Comparison of ENCODE assay signal across 14 cellular contexts in the genomic region with DNA sequence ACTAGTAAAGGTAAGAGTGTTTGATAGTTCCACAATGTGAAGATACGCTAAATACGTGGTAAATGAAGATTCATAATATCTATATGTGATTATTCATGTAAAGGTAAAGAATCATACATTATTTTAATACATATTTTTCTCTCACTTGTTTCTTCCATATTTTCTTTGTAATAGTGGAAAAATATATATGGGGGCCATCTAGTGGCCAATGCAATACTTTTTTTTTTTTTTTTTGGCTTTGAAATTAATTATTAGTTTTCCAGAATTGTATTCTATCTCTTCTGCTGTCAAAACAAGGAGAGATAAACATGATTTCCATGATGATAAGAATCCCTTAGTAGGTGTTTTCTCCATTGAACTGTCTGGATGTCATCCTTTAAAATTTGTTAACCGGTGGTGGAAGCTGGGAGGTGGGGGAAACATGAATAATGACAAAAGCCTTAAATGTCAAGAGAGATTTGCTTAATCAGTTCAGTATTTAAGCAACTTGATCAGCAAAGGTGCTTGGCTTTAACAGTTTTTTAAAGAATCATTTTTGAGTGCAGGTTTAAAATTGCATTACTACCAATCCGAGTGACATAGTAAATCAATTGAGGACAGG.
DNase-seq lines count a peak whose midpoint lies in the region; ATAC-seq and TF ChIP-seq lines count a peak whose summit lies in the region.
"Had no signal": no experiment of that assay in that cellular context is flagged by ENCODE, and none has a peak within 500 bp of the region (broad histone marks: within the 10 kb centered on the region; RNA-seq: fewer than 3 reads in every experiment).

No MANE protein-coding gene starts in this region.

- in situ Hi-C loops in IMR-90 (cut with MboI; ENCODE audit: low sequenced_read_pairs): no loop called here

- H3K9me3 ChIP-seq in IMR-90 (ENCODE audit: control insufficient read depth, insufficient read depth, low read length) (0 out of 2 replicates have a peak, but pooled peaks cover 2% of the 10 kb centered on the region), lower lobe of right lung (no peaks in the 10 kb centered on the region)
- H3K9me3 ChIP-seq: upper lobe of left lung had no signal

- no peak overlapping the region for H3K4me3 ChIP-seq in IMR-90 (ENCODE audit: insufficient read depth, low read depth, low read length)
- H3K4me3 ChIP-seq in lower lobe of right lung: no peak overlapping the region
- H3K4me3 ChIP-seq: upper lobe of left lung had no signal

- TF ChIP-seq RAD21 in IMR-90 (IDR thresholded peaks at IDR 0.05; ENCODE audit: low read length): no peak

- H3K27me3 Mint-ChIP-seq in CD14-positive monocyte (ENCODE audit: low read depth in 3 of 3) (peaks cover 0 to 5% (median 0%) of the 10 kb centered on the region in 3 donors), WTC11 (ENCODE audit: low read depth) (no peaks in the 10 kb centered on the region)
- H3K27me3 Mint-ChIP-seq in activated naive CD4-positive, alpha-beta T cell treated with anti-CD3 and anti-CD28 coated beads, Interleukin-2, amount 10 ng/mL, durations not matched to agents 7 days and 5 days: no peaks in the 10 kb centered on the region
- H3K27me3 Mint-ChIP-seq: activated T-helper 17 cell treated with anti-CD3 and anti-CD28 coated beads, Interleukin-2, amount 50 U/mL, for 72 hours had no signal

- no peak overlapping the region for H3K4me3 Mint-ChIP-seq in CD14-positive monocyte
- H3K4me3 Mint-ChIP-seq in WTC11: peak overlapping the region; percentile 20; the same call in 1 of the 2 replicates
- H3K4me3 Mint-ChIP-seq in activated naive CD4-positive, alpha-beta T cell treated with anti-CD3 and anti-CD28 coated beads, Interleukin-2, amount 10 ng/mL, durations not matched to agents 7 days and 5 days: no peak overlapping the region
- H3K4me3 Mint-ChIP-seq: activated T-helper 17 cell treated with anti-CD3 and anti-CD28 coated beads, Interleukin-2, amount 50 U/mL, for 72 hours had no signal

- WGBS in IMR-90 (ENCODE audit: extremely low coverage in 2 of 2, insufficient read length in 1 of 2), 2 experiments: 0% methylated on average over 1 of the region's 4 CpGs; no CpG with 5 or more reads in 1 of the 2 experiments

- POLR2A ChIA-PET in IMR-90 (lab: Charles Lee; ENCODE audit: unreplicated experiment) (no interaction called here), WTC11 (lab: Charles Lee) (no interaction called here)

- H3K27ac ChIP-seq in IMR-90 (ENCODE audit: insufficient read depth, low read length) (no peak overlapping the region), lower lobe of right lung (no peak overlapping the region)
- H3K27ac ChIP-seq: upper lobe of left lung had no signal

- no peak overlapping the region for H2BK120ac ChIP-seq in IMR-90 (ENCODE audit: low read depth, low read length)

- H3K27me3 ChIP-seq in IMR-90 (ENCODE audit: control insufficient read depth, insufficient read depth, low read length) (no peaks in the 10 kb centered on the region), lower lobe of right lung (ENCODE audit: low read depth) (no peaks in the 10 kb centered on the region)
- H3K27me3 ChIP-seq: upper lobe of left lung had no signal

- H3K36me3 Mint-ChIP-seq in CD14-positive monocyte (no peaks in the 10 kb centered on the region), WTC11 (peaks cover 9% of the 10 kb centered on the region; the same call in 1 of the 2 replicates)
- H3K36me3 Mint-ChIP-seq in activated naive CD4-positive, alpha-beta T cell treated with anti-CD3 and anti-CD28 coated beads, Interleukin-2, amount 10 ng/mL, durations not matched to agents 7 days and 5 days: no peaks in the 10 kb centered on the region

- BruUV-seq in IMR-90 (replicated peaks; lab: Mats Ljungman, UMichigan): no TSS peak

- H3K27ac Mint-ChIP-seq in CD14-positive monocyte (no peak overlapping the region), WTC11 (no peak overlapping the region)
- no peak overlapping the region for H3K27ac Mint-ChIP-seq in activated naive CD4-positive, alpha-beta T cell treated with anti-CD3 and anti-CD28 coated beads, Interleukin-2, amount 10 ng/mL, durations not matched to agents 7 days and 5 days
- H3K27ac Mint-ChIP-seq: activated T-helper 17 cell treated with anti-CD3 and anti-CD28 coated beads, Interleukin-2, amount 50 U/mL, for 72 hours had no signal

- H4K91ac ChIP-seq in IMR-90 (ENCODE audit: insufficient read depth, low read depth, low read length): no peak overlapping the region

- CTCF ChIA-PET in IMR-90 (lab: Yijun Ruan, JAX) (no interaction called here), WTC11 (lab: Charles Lee) (interaction anchor here (0.7 to 1.4 kb wide), 3 partner anchors 22 to 513 kb away, joined by 3 read pairs; no protein-coding TSS in a partner anchor)
- CTCF ChIA-PET in activated naive CD4-positive, alpha-beta T cell treated with anti-CD3 and anti-CD28 coated beads, Interleukin-2, amount 10 ng/mL, durations not matched to agents 7 days and 5 days (lab: Charles Lee): no interaction called here

- H3K4me1 Mint-ChIP-seq in CD14-positive monocyte: peaks cover 2% of the 10 kb centered on the region
- H3K4me1 Mint-ChIP-seq in WTC11: peaks cover 49% of the 10 kb centered on the region
- no peaks in the 10 kb centered on the region for H3K4me1 Mint-ChIP-seq in activated naive CD4-positive, alpha-beta T cell treated with anti-CD3 and anti-CD28 coated beads, Interleukin-2, amount 10 ng/mL, durations not matched to agents 7 days and 5 days
- H3K4me1 Mint-ChIP-seq: activated T-helper 17 cell treated with anti-CD3 and anti-CD28 coated beads, Interleukin-2, amount 50 U/mL, for 72 hours had no signal

- no peaks in the 10 kb centered on the region for H4K20me1 ChIP-seq in IMR-90 (ENCODE audit: insufficient read depth, low read length)

- H3K79me1 ChIP-seq in IMR-90 (ENCODE audit: low read depth in 1 of 2, low read length in 2 of 2): no peaks in the 10 kb centered on the region

- no peak overlapping the region for H3K4me2 ChIP-seq in IMR-90 (ENCODE audit: low read depth, low read length)

- dilution Hi-C loops in IMR-90 (cut with HindIII; ENCODE audit: low sequenced_read_pairs, unreplicated experiment): no loop called here

- DNase-seq in CD14-positive monocyte (ENCODE audit: low spot score) (no peak), IMR-90 (no peak), WTC11 (ENCODE audit: low spot score) (no peak), lower lobe of right lung (no peak), pons (ENCODE audit: low spot score) (no peak), SW480 (ENCODE audit: low spot score) (no peak)
- no peak for DNase-seq in activated naive CD4-positive, alpha-beta T cell treated with anti-CD3 and anti-CD28 coated beads, Interleukin-2, amount 10 ng/mL, durations not matched to agents 7 days and 5 days
- DNase-seq: activated CD4-positive, alpha-beta T cell treated with anti-CD3 and anti-CD28 coated beads for 1 hour; mesendoderm; NCI-H2029; upper lobe of left lung had no signal

- H3K9me3 Mint-ChIP-seq in CD14-positive monocyte (no peaks in the 10 kb centered on the region), WTC11 (no peaks in the 10 kb centered on the region)
- no peaks in the 10 kb centered on the region for H3K9me3 Mint-ChIP-seq in activated naive CD4-positive, alpha-beta T cell treated with anti-CD3 and anti-CD28 coated beads, Interleukin-2, amount 10 ng/mL, durations not matched to agents 7 days and 5 days

- intact Hi-C loops in CD14-positive monocyte (cut with micrococcal nuclease): loop anchor here (10.0 kb wide), 1 partner anchor 150 kb away; no protein-coding TSS in a partner anchor
- intact Hi-C loops in IMR-90 (cut with micrococcal nuclease): no loop called here
- intact Hi-C loops in lower lobe of right lung (cut with DNase I): no loop called here

- no peak overlapping the region for H4K5ac ChIP-seq in IMR-90 (ENCODE audit: low read depth, low read length)

- no peak overlapping the region for H3K23ac ChIP-seq in IMR-90 (ENCODE audit: low read depth, low read length)

- ATAC-seq in IMR-90 (ENCODE audit: low read depth) (no peak), WTC11 (no peak), lower lobe of right lung (no peak), GM21360 (IDR thresholded peaks at IDR 0.05; ENCODE audit: unreplicated experiment) (no peak)
- ATAC-seq: activated T-helper 17 cell treated with anti-CD3 and anti-CD28 coated beads, Interleukin-2, amount 50 U/mL, for 72 hours; sciatic nerve had no signal

- H3K9me1 ChIP-seq in IMR-90 (ENCODE audit: insufficient read depth, low read length): no peaks in the 10 kb centered on the region

- H3K9ac ChIP-seq in IMR-90 (ENCODE audit: low read depth, low read length): no peak overlapping the region

- TF ChIP-seq POLR2A in IMR-90 (IDR thresholded peaks at IDR 0.05; ENCODE audit: low read depth, low read length): no peak

- H2BK20ac ChIP-seq in IMR-90 (ENCODE audit: low read depth, low read length): no peak overlapping the region

- H2AFZ ChIP-seq in IMR-90 (replicated peaks; ENCODE audit: low read length, poor library complexity): no peak overlapping the region

- no peak overlapping the region for H2AK9ac ChIP-seq in IMR-90 (replicated peaks; ENCODE audit: low read depth, low read length, poor library complexity)

- no peak overlapping the region for H3K4ac ChIP-seq in IMR-90 (ENCODE audit: low read depth, low read length)

- no peak overlapping the region for H2AK5ac ChIP-seq in IMR-90 (ENCODE audit: low read depth, low read length)

- H3K14ac ChIP-seq in IMR-90 (replicated peaks; ENCODE audit: low read depth, low read length): no peak overlapping the region

- H3K18ac ChIP-seq in IMR-90 (ENCODE audit: low read depth, low read length): no peak overlapping the region

- H4K8ac ChIP-seq in IMR-90 (ENCODE audit: low read depth in 2 of 2, low read length in 2 of 2): no peak overlapping the region

- peak; percentile 46 for TF ChIP-seq CTCF in CD14-positive monocyte (IDR thresholded peaks at IDR 0.05)
- TF ChIP-seq CTCF in IMR-90 (conservative IDR thresholded peaks at IDR 0.05; ENCODE audit: low read depth, low read length): peak; percentile 40
- no peak for TF ChIP-seq CTCF in WTC11 (IDR thresholded peaks at IDR 0.05)
- TF ChIP-seq CTCF in lower lobe of right lung (IDR thresholded peaks at IDR 0.05): peak; percentile 12

- H3K36me3 ChIP-seq in IMR-90 (ENCODE audit: control insufficient read depth, insufficient read depth, low read length) (no peaks in the 10 kb centered on the region), lower lobe of right lung (no peaks in the 10 kb centered on the region)
- H3K36me3 ChIP-seq: upper lobe of left lung had no signal

- H3K56ac ChIP-seq in IMR-90 (ENCODE audit: extremely low read depth, insufficient read depth, low read length): no peak overlapping the region

- no peaks in the 10 kb centered on the region for H3K4me1 ChIP-seq in IMR-90 (ENCODE audit: control insufficient read depth, insufficient read depth, low read length)
- no peaks in the 10 kb centered on the region for H3K4me1 ChIP-seq in lower lobe of right lung
- H3K4me1 ChIP-seq: upper lobe of left lung had no signal

- H2BK5ac ChIP-seq in IMR-90 (ENCODE audit: low read depth, low read length, poor library complexity, severe bottlenecking): no peak overlapping the region

- H2BK15ac ChIP-seq in IMR-90 (ENCODE audit: low read depth, low read length): no peak overlapping the region

TF ChIP-seq in IMR-90, 13 proteins besides CTCF, POLR2A, EP300 and RAD21 (continues in another document):
- TF ChIP-seq MAZ (IDR thresholded peaks at IDR 0.05; ENCODE audit: borderline replicate concordance, low read depth, low read length): no peak

TF ChIP-seq in WTC11, 78 proteins besides CTCF, POLR2A, EP300 and RAD21:
- TF ChIP-seq ZNF416 (CRISPR knock-in tag; IDR thresholded peaks at IDR 0.05): no peak

Comparison
In these comparisons a context has a peak if more than half of its experiments do, and no peak if none do; other contexts are left out.
1. intact Hi-C loops: an anchor here in CD14-positive monocyte (10.0 kb wide); none called in IMR-90 and lower lobe of right lung.